ENCODE assay signal across 1 cellular context in the genomic region with DNA sequence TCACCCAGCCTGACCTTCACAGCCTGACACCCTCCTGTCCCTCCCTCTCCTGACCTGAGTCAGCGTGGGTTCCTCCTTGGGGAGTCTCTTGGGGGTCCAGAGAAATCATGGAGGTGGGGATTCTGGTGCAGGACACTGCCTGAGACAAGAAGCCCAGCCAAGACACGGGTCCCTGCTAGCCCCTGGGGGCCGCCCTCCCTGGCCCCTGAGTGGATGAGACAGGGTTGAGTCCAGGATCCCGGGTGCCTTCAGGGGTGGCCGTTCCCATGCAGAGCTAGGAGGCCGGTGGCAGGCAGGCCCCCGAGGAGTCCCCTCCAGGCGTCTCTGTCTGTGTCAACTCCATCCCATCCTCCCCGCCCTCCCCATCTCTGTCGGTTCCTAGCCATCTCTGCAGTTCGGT.
TF ChIP-seq lines count a peak whose summit lies in the region.

No MANE protein-coding gene starts in this region.

TF ChIP-seq in SK-N-SH treated with all-trans-retinoic acid at 6 μM for 48 hours, 23 proteins besides CTCF, POLR2A, EP300 and RAD21 (continued from another document):
- TF ChIP-seq TSHZ2 (CRISPR knock-in tag; IDR thresholded peaks at IDR 0.05): no peak
- no peak for TF ChIP-seq PATZ1 (CRISPR knock-in tag; IDR thresholded peaks at IDR 0.05; ENCODE audit: borderline replicate concordance)
